Comparison of ENCODE assay signal across 1 cellular context in the genomic region with DNA sequence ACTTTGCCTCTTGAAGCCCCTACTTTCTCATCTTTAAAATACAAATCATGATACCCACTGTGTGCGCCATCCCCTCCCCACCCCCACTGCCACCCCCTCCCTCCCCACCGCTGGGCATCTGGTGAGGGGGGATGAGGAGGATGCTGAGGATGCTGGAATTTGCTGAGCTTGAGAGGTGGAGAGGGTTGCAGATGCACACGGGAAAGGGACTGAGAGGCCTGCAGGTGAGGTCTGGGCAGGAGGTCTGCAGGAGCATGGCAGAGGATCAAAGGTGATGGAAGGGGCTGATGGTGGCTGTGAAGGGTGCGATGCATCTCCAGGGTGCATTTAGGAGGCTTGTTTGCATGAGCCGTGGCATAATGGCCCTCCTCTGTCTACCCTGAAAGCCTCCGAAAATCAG.
TF ChIP-seq lines count a peak whose summit lies in the region.

No MANE protein-coding gene starts in this region.

TF ChIP-seq in SK-N-SH, 30 proteins besides CTCF, POLR2A, EP300 and RAD21 (continued from another document):
- TF ChIP-seq REST (IDR thresholded peaks at IDR 0.05; ENCODE audit: low read depth, low read length), result no peak
- no peak for TF ChIP-seq RCOR1 (IDR thresholded peaks at IDR 0.05; ENCODE audit: low read length)
- TF ChIP-seq GABPA (IDR thresholded peaks at IDR 0.05; ENCODE audit: low read depth), result no peak
- no peak for TF ChIP-seq JUND (IDR thresholded peaks at IDR 0.05)
- TF ChIP-seq, protein P1, sequence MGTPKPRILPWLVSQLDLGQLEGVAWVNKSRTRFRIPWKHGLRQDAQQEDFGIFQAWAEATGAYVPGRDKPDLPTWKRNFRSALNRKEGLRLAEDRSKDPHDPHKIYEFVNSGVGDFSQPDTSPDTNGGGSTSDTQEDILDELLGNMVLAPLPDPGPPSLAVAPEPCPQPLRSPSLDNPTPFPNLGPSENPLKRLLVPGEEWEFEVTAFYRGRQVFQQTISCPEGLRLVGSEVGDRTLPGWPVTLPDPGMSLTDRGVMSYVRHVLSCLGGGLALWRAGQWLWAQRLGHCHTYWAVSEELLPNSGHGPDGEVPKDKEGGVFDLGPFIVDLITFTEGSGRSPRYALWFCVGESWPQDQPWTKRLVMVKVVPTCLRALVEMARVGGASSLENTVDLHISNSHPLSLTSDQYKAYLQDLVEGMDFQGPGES (IDR thresholded peaks at IDR 0.05; ENCODE audit: low read depth, low read length), result no peak
- TF ChIP-seq TEAD4 (IDR thresholded peaks at IDR 0.05; ENCODE audit: borderline replicate concordance, insufficient read depth), result no peak
- TF ChIP-seq, protein P2, sequence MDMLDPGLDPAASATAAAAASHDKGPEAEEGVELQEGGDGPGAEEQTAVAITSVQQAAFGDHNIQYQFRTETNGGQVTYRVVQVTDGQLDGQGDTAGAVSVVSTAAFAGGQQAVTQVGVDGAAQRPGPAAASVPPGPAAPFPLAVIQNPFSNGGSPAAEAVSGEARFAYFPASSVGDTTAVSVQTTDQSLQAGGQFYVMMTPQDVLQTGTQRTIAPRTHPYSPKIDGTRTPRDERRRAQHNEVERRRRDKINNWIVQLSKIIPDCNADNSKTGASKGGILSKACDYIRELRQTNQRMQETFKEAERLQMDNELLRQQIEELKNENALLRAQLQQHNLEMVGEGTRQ (IDR thresholded peaks at IDR 0.05; ENCODE audit: borderline replicate concordance, low read depth, low read length), result no peak
TF ChIP-seq in SK-N-SH: peak in this region for 0.
